8 cellular contexts compared by ENCODE assay signal in genomic region chr4:1249731-1250526, GRCh38. TPM values are rescaled to one million over a fixed set of nuclear protein-coding genes. Genes with fewer than 3 reads are reported as not detected.
DNase-seq lines count a peak whose midpoint lies in the region; ATAC-seq and TF ChIP-seq lines count a peak whose summit lies in the region.

No MANE protein-coding gene starts in this region.

- peak overlapping the region; percentile 97 for H3K9ac ChIP-seq in DND-41 (ENCODE audit: low read depth, low read length)

- peaks cover 60% of the 10 kb centered on the region for H3K79me2 ChIP-seq in DND-41 (ENCODE audit: insufficient read depth, low read length)

- peak overlapping the region; percentile 51 to 67 for H3K4me3 ChIP-seq in DND-41 (ENCODE audit: low read depth in 1 of 2, low read length in 2 of 2)

- no peak for TF ChIP-seq CTCF in DND-41 (IDR thresholded peaks at IDR 0.05; ENCODE audit: borderline replicate concordance, extremely low read depth, low read length, poor library complexity, severe bottlenecking)

- H3K36me3 ChIP-seq in DND-41 (ENCODE audit: insufficient read depth, low read length), result peaks cover 61% of the 10 kb centered on the region

- ATAC-seq in DND-41 (ENCODE audit: insufficient read depth, low read depth), result no peak; the same call in 2 of the 3 replicates
- ATAC-seq in GM21723 (IDR thresholded peaks at IDR 0.05; ENCODE audit: unreplicated experiment), result peak; percentile 8

- peak overlapping the region; percentile 79 for H2AFZ ChIP-seq in DND-41 (ENCODE audit: low read depth, low read length)

- H3K27me3 ChIP-seq in DND-41 (ENCODE audit: insufficient read depth, low read length, poor library complexity), result no peaks in the 10 kb centered on the region

- peak overlapping the region; percentile 88 for H3K27ac ChIP-seq in DND-41 (ENCODE audit: low read length)

- H3K9me3 ChIP-seq in DND-41 (ENCODE audit: insufficient read depth, low read length, severe bottlenecking), result peaks cover 5% of the 10 kb centered on the region

- DNase-seq in DND-41 (peak; percentile 52), NCI-H146 (lab: John Stamatoyannopoulos, UW) (peak; percentile 50), cardiac septum (ENCODE audit: low spot score) (peak; percentile 74), retina (peak; percentile 66), SW 1271 (lab: John Stamatoyannopoulos, UW) (no peak), NCI-H1436 (lab: John Stamatoyannopoulos, UW) (no peak)
- DNase-seq in activated naive CD4-positive, alpha-beta T cell treated with anti-CD3 and anti-CD28 coated beads, Interleukin-2, amount 50 U/mL, for 16 hours, result peak; percentile 56

- intact Hi-C loops in cardiac septum (cut with DNase I), result loop anchor here (1.0 to 5.0 kb wide), 3 partner anchors 39 to 97 kb away; partner anchors contain the start of genes MAEA and UVSSA

- peaks cover 50% of the 10 kb centered on the region for H3K4me1 ChIP-seq in DND-41 (ENCODE audit: insufficient read depth, low read length)

- H3K4me2 ChIP-seq in DND-41 (ENCODE audit: insufficient read depth, low read length), result peak overlapping the region; percentile 80

- peaks cover 25% of the 10 kb centered on the region for H4K20me1 ChIP-seq in DND-41 (ENCODE audit: insufficient read depth, low read length)

RNA-seq across cellular contexts. Expression of gene CTBP1, which starts 1.0 kb away (rescaled TPM):
- 129 TPM for total RNA-seq in cardiac septum

RNA-seq across cellular contexts. Expression of gene MAEA, which starts 39.8 kb away (rescaled TPM):
- total RNA-seq in cardiac septum, result 55.2 TPM

Comparison
In these comparisons a context has a peak if more than half of its experiments do, and no peak if none do; other contexts are left out.
1. DNase-seq: peak in DND-41 (single experiment), NCI-H146 (single experiment), activated naive CD4-positive, alpha-beta T cell treated with anti-CD3 and anti-CD28 coated beads, Interleukin-2, amount 50 U/mL, for 16 hours (single experiment), cardiac septum (single experiment) and retina (single experiment); none in SW 1271 (0 of 2) and NCI-H1436 (single experiment).